Comparison of ENCODE assay signal across 1 cellular context in the genomic region with DNA sequence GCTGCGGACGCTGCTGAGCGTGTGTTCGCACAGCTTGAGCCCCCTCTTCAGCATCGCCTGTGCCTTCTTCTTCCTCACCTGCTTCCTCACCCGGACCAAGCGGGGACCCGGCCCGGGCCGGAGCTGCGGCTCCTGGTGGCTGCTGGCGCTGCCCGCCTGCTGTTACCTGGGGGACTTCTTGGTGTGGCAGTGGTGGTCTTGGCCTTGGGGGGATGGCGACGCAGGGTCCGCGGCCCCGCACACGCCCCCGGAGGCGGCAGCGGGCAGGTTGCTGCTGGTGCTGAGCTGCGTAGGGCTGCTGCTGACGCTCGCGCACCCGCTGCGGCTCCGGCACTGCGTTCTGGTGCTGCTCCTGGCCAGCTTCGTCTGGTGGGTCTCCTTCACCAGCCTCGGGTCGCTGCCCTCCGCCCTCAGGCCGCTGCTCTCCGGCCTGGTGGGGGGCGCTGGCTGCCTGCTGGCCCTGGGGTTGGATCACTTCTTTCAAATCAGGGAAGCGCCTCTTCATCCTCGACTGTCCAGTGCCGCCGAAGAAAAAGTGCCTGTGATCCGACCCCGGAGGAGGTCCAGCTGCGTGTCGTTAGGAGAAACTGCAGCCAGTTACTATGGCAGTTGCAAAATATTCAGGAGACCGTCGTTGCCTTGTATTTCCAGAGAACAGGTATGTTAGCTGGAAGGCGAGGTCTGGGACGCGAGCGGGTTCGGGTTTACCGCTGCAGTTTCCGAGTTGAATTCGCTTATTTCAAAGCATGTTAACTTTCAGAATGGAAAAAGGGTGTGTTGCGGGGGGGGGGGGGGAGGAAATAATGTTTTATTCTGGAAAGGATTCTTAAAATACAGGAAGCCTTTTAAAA.
TF ChIP-seq lines count a peak whose summit lies in the region.

No MANE protein-coding gene starts in this region.

TF ChIP-seq in HepG2, 621 proteins besides CTCF, POLR2A, EP300 and RAD21 (continued from another document and continues in another):
- TF ChIP-seq, protein P1, sequence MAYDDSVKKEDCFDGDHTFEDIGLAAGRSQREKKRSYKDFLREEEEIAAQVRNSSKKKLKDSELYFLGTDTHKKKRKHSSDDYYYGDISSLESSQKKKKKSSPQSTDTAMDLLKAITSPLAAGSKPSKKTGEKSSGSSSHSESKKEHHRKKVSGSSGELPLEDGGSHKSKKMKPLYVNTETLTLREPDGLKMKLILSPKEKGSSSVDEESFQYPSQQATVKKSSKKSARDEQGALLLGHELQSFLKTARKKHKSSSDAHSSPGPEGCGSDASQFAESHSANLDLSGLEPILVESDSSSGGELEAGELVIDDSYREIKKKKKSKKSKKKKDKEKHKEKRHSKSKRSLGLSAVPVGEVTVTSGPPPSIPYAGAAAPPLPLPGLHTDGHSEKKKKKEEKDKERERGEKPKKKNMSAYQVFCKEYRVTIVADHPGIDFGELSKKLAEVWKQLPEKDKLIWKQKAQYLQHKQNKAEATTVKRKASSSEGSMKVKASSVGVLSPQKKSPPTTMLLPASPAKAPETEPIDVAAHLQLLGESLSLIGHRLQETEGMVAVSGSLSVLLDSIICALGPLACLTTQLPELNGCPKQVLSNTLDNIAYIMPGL (CRISPR knock-in tag; IDR thresholded peaks at IDR 0.05; ENCODE audit: borderline replicate concordance in 1 of 2, low read depth in 1 of 2): peak in 1 of 2 experiments; percentile 87; a peak in 2 of 4 replicates
- 0 out of 2 replicates have a peak, but pooled peaks have one; percentile 20 for TF ChIP-seq CHCHD3 (CRISPR knock-in tag; IDR thresholded peaks at IDR 0.05)
- TF ChIP-seq SRY (CRISPR knock-in tag; IDR thresholded peaks at IDR 0.05): no peak
- 0 out of 2 replicates have a peak, but pooled peaks have one; percentile 25 for TF ChIP-seq ZNF772 (CRISPR knock-in tag; IDR thresholded peaks at IDR 0.05)
- TF ChIP-seq, protein P2, sequence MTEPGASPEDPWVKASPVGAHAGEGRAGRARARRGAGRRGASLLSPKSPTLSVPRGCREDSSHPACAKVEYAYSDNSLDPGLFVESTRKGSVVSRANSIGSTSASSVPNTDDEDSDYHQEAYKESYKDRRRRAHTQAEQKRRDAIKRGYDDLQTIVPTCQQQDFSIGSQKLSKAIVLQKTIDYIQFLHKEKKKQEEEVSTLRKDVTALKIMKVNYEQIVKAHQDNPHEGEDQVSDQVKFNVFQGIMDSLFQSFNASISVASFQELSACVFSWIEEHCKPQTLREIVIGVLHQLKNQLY (CRISPR knock-in tag; IDR thresholded peaks at IDR 0.05): no peak
- TF ChIP-seq ZMAT3 (CRISPR knock-in tag; conservative IDR thresholded peaks at IDR 0.05): peak; percentile 49; the same call in 1 of the 2 replicates
- TF ChIP-seq SIN3A (IDR thresholded peaks at IDR 0.05; ENCODE audit: borderline replicate concordance, low read depth, low read length): peak; percentile 60; the same call in 1 of the 2 replicates
- TF ChIP-seq FOXC1 (CRISPR knock-in tag; IDR thresholded peaks at IDR 0.05; ENCODE audit: borderline replicate concordance): peak; percentile 16; the same call in 1 of the 2 replicates
- peak; percentile 27; the same call in 1 of the 2 replicates for TF ChIP-seq ZFX (CRISPR knock-in tag; IDR thresholded peaks at IDR 0.05; ENCODE audit: low read depth)
- TF ChIP-seq JUND (CRISPR knock-in tag; IDR thresholded peaks at IDR 0.05): 0 out of 2 replicates have a peak, but pooled peaks have one; percentile 45
- TF ChIP-seq ARNT2 (CRISPR knock-in tag; IDR thresholded peaks at IDR 0.05; ENCODE audit: low read depth): peak; percentile 26; the same call in 1 of the 2 replicates
- TF ChIP-seq, protein P3, sequence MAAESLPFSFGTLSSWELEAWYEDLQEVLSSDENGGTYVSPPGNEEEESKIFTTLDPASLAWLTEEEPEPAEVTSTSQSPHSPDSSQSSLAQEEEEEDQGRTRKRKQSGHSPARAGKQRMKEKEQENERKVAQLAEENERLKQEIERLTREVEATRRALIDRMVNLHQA (CRISPR knock-in tag; IDR thresholded peaks at IDR 0.05): no peak
- peak; percentile 18; the same call in 1 of the 2 replicates for TF ChIP-seq HIVEP1 (CRISPR knock-in tag; IDR thresholded peaks at IDR 0.05)
- TF ChIP-seq ZNF292 (CRISPR knock-in tag; IDR thresholded peaks at IDR 0.05; ENCODE audit: borderline replicate concordance, low read depth): peak; percentile 87; the same call in 1 of the 2 replicates
- no peak for TF ChIP-seq SOX13 (IDR thresholded peaks at IDR 0.05)
- TF ChIP-seq SOX13 (CRISPR knock-in tag; conservative IDR thresholded peaks at IDR 0.05 in 1 of 2, IDR thresholded peaks at IDR 0.05 in 1 of 2): peak in 1 of 2 experiments; percentile 3; a peak in 1 of 4 replicates
- 0 out of 2 replicates have a peak, but pooled peaks have one; percentile 42 for TF ChIP-seq ZNF350 (CRISPR knock-in tag; IDR thresholded peaks at IDR 0.05; ENCODE audit: borderline replicate concordance, low read depth)
- TF ChIP-seq, protein P4, sequence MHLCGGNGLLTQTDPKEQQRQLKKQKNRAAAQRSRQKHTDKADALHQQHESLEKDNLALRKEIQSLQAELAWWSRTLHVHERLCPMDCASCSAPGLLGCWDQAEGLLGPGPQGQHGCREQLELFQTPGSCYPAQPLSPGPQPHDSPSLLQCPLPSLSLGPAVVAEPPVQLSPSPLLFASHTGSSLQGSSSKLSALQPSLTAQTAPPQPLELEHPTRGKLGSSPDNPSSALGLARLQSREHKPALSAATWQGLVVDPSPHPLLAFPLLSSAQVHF (CRISPR knock-in tag; IDR thresholded peaks at IDR 0.05): peak; percentile 59; the same call in 1 of the 2 replicates
- TF ChIP-seq, protein P5, sequence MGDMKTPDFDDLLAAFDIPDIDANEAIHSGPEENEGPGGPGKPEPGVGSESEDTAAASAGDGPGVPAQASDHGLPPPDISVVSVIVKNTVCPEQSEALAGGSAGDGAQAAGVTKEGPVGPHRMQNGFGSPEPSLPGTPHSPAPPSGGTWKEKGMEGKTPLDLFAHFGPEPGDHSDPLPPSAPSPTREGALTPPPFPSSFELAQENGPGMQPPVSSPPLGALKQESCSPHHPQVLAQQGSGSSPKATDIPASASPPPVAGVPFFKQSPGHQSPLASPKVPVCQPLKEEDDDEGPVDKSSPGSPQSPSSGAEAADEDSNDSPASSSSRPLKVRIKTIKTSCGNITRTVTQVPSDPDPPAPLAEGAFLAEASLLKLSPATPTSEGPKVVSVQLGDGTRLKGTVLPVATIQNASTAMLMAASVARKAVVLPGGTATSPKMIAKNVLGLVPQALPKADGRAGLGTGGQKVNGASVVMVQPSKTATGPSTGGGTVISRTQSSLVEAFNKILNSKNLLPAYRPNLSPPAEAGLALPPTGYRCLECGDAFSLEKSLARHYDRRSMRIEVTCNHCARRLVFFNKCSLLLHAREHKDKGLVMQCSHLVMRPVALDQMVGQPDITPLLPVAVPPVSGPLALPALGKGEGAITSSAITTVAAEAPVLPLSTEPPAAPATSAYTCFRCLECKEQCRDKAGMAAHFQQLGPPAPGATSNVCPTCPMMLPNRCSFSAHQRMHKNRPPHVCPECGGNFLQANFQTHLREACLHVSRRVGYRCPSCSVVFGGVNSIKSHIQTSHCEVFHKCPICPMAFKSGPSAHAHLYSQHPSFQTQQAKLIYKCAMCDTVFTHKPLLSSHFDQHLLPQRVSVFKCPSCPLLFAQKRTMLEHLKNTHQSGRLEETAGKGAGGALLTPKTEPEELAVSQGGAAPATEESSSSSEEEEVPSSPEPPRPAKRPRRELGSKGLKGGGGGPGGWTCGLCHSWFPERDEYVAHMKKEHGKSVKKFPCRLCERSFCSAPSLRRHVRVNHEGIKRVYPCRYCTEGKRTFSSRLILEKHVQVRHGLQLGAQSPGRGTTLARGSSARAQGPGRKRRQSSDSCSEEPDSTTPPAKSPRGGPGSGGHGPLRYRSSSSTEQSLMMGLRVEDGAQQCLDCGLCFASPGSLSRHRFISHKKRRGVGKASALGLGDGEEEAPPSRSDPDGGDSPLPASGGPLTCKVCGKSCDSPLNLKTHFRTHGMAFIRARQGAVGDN (CRISPR knock-in tag; IDR thresholded peaks at IDR 0.05): peak; percentile 71
- 0 out of 2 replicates have a peak, but pooled peaks have one; percentile 38 for TF ChIP-seq BRD4 (CRISPR knock-in tag; IDR thresholded peaks at IDR 0.05)
- no peak for TF ChIP-seq ZNF24 (IDR thresholded peaks at IDR 0.05)
- peak; percentile 85 for TF ChIP-seq ZNF263 (CRISPR knock-in tag; IDR thresholded peaks at IDR 0.05)
- TF ChIP-seq ZNF234 (CRISPR knock-in tag; conservative IDR thresholded peaks at IDR 0.05): 0 out of 2 replicates have a peak, but pooled peaks have one; percentile 10
- TF ChIP-seq ZBTB7B (CRISPR knock-in tag; IDR thresholded peaks at IDR 0.05): peak; percentile 86
- TF ChIP-seq, protein P6, sequence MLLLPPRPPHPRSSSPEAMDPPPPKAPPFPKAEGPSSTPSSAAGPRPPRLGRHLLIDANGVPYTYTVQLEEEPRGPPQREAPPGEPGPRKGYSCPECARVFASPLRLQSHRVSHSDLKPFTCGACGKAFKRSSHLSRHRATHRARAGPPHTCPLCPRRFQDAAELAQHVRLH (CRISPR knock-in tag; IDR thresholded peaks at IDR 0.05; ENCODE audit: borderline replicate concordance, low read depth): 0 out of 2 replicates have a peak, but pooled peaks have one; percentile 7
- no peak for TF ChIP-seq ZNF550 (CRISPR knock-in tag; IDR thresholded peaks at IDR 0.05; ENCODE audit: borderline replicate concordance)
- TF ChIP-seq, protein P7, sequence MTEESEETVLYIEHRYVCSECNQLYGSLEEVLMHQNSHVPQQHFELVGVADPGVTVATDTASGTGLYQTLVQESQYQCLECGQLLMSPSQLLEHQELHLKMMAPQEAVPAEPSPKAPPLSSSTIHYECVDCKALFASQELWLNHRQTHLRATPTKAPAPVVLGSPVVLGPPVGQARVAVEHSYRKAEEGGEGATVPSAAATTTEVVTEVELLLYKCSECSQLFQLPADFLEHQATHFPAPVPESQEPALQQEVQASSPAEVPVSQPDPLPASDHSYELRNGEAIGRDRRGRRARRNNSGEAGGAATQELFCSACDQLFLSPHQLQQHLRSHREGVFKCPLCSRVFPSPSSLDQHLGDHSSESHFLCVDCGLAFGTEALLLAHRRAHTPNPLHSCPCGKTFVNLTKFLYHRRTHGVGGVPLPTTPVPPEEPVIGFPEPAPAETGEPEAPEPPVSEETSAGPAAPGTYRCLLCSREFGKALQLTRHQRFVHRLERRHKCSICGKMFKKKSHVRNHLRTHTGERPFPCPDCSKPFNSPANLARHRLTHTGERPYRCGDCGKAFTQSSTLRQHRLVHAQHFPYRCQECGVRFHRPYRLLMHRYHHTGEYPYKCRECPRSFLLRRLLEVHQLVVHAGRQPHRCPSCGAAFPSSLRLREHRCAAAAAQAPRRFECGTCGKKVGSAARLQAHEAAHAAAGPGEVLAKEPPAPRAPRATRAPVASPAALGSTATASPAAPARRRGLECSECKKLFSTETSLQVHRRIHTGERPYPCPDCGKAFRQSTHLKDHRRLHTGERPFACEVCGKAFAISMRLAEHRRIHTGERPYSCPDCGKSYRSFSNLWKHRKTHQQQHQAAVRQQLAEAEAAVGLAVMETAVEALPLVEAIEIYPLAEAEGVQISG (CRISPR knock-in tag; IDR thresholded peaks at IDR 0.05): peak; percentile 24; the same call in 1 of the 2 replicates
- TF ChIP-seq, protein P8, sequence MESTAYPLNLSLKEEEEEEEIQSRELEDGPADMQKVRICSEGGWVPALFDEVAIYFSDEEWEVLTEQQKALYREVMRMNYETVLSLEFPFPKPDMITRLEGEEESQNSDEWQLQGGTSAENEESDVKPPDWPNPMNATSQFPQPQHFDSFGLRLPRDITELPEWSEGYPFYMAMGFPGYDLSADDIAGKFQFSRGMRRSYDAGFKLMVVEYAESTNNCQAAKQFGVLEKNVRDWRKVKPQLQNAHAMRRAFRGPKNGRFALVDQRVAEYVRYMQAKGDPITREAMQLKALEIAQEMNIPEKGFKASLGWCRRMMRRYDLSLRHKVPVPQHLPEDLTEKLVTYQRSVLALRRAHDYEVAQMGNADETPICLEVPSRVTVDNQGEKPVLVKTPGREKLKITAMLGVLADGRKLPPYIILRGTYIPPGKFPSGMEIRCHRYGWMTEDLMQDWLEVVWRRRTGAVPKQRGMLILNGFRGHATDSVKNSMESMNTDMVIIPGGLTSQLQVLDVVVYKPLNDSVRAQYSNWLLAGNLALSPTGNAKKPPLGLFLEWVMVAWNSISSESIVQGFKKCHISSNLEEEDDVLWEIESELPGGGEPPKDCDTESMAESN (CRISPR knock-in tag; conservative IDR thresholded peaks at IDR 0.05): peak; percentile 61
- TF ChIP-seq, protein P9, sequence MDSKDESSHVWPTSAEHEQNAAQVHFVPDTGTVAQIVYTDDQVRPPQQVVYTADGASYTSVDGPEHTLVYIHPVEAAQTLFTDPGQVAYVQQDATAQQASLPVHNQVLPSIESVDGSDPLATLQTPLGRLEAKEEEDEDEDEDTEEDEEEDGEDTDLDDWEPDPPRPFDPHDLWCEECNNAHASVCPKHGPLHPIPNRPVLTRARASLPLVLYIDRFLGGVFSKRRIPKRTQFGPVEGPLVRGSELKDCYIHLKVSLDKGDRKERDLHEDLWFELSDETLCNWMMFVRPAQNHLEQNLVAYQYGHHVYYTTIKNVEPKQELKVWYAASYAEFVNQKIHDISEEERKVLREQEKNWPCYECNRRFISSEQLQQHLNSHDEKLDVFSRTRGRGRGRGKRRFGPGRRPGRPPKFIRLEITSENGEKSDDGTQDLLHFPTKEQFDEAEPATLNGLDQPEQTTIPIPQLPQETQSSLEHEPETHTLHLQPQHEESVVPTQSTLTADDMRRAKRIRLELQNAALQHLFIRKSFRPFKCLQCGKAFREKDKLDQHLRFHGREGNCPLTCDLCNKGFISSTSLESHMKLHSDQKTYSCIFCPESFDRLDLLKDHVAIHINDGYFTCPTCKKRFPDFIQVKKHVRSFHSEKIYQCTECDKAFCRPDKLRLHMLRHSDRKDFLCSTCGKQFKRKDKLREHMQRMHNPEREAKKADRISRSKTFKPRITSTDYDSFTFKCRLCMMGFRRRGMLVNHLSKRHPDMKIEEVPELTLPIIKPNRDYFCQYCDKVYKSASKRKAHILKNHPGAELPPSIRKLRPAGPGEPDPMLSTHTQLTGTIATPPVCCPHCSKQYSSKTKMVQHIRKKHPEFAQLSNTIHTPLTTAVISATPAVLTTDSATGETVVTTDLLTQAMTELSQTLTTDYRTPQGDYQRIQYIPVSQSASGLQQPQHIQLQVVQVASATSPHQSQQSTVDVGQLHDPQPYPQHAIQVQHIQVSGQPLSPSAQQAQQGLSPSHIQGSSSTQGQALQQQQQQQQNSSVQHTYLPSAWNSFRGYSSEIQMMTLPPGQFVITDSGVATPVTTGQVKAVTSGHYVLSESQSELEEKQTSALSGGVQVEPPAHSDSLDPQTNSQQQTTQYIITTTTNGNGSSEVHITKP (CRISPR knock-in tag; IDR thresholded peaks at IDR 0.05; ENCODE audit: low read depth): 0 out of 2 replicates have a peak, but pooled peaks have one; percentile 21
- TF ChIP-seq ZNF225 (CRISPR knock-in tag; IDR thresholded peaks at IDR 0.05): no peak
- TF ChIP-seq AGO2 (optimal IDR thresholded peaks at IDR 0.05; ENCODE audit: low read depth, low read length): peak; percentile 23
- TF ChIP-seq ZNF652 (CRISPR knock-in tag; IDR thresholded peaks at IDR 0.05; ENCODE audit: borderline replicate concordance, low read depth): no peak
- TF ChIP-seq ZFP1 (CRISPR knock-in tag; IDR thresholded peaks at IDR 0.05): no peak
- TF ChIP-seq RFXAP (CRISPR knock-in tag; IDR thresholded peaks at IDR 0.05; ENCODE audit: borderline replicate concordance): peak; percentile 13; the same call in 1 of the 2 replicates
- TF ChIP-seq STAG1 (CRISPR knock-in tag; IDR thresholded peaks at IDR 0.05): peak; percentile 2
- TF ChIP-seq ZNF547 (CRISPR knock-in tag; IDR thresholded peaks at IDR 0.05): 0 out of 2 replicates have a peak, but pooled peaks have one; percentile 1
